ENCODE assay signal across 8 cellular contexts in the genomic region with DNA sequence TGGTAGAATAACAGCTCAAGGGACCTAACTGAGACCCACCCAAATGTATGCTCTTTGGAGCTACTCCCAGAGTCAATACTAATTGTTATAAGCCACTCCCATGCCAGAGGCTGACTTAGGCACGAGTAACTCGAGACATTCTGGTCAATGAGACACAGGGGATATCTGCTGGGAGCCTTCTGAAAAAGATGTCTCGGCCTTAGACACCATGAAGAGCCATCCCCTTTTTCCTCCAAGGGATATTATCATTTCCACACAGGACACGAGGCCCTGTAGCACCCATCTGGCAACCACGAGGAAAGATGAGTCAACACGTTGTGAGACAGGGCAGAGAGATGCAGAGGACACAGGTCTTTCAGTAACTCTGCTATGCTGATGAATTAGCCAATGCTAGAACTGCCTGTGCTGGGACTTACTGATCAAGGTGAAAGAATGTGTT. TPM values are rescaled to one million over a fixed set of nuclear protein-coding genes. Genes with fewer than 3 reads are reported as not detected.
A peak's percentile ranks its signal among the peaks of the same experiment; 100 is the strongest.
DNase-seq lines count a peak whose midpoint lies in the region; ATAC-seq and TF ChIP-seq lines count a peak whose summit lies in the region.

No MANE protein-coding gene starts in this region.

- H3K9ac ChIP-seq in subcutaneous abdominal adipose tissue (ENCODE audit: low read length in 5 of 5), result no peak overlapping the region

- H3K27ac ChIP-seq in subcutaneous abdominal adipose tissue (ENCODE audit: low read depth, low read length), result peak overlapping the region; percentile 47

- no peak overlapping the region for H3K4me3 ChIP-seq in foreskin fibroblast (ENCODE audit: low read depth in 1 of 2, low read length in 2 of 2)
- no peak overlapping the region for H3K4me3 ChIP-seq in subcutaneous abdominal adipose tissue (ENCODE audit: low read depth in 1 of 5, low read length in 5 of 5)

- no peaks in the 10 kb centered on the region for H3K9me3 Mint-ChIP-seq in activated CD4-positive, alpha-beta memory T cell treated with anti-CD3 and anti-CD28 coated beads, Interleukin-2, amount 10 ng/mL, durations not matched to agents 7 days and 5 days

- peaks cover 42% of the 10 kb centered on the region for H3K36me3 Mint-ChIP-seq in activated CD4-positive, alpha-beta memory T cell treated with anti-CD3 and anti-CD28 coated beads, Interleukin-2, amount 10 ng/mL, durations not matched to agents 7 days and 5 days (ENCODE audit: low read depth)

- H3K9me3 ChIP-seq in subcutaneous abdominal adipose tissue (ENCODE audit: control insufficient read depth in 5 of 5, low read length in 5 of 5), result no peaks in the 10 kb centered on the region

- CTCF ChIA-PET in activated CD4-positive, alpha-beta memory T cell treated with anti-CD3 and anti-CD28 coated beads, Interleukin-2, amount 10 ng/mL, durations not matched to agents 7 days and 5 days (lab: Charles Lee), result interaction anchor here (0.7 to 1.7 kb wide), 5 partner anchors 22 to 46 kb away, joined by 3 to 5 read pairs (median 3); a partner anchor contains a TSS

- H3K27ac Mint-ChIP-seq in activated CD4-positive, alpha-beta memory T cell treated with anti-CD3 and anti-CD28 coated beads, Interleukin-2, amount 10 ng/mL, durations not matched to agents 7 days and 5 days, result peak overlapping the region; percentile 71

- no peak for TF ChIP-seq CTCF in foreskin fibroblast (IDR thresholded peaks at IDR 0.05; ENCODE audit: low read depth, low read length)

- peaks cover 68% of the 10 kb centered on the region for H3K4me1 Mint-ChIP-seq in activated CD4-positive, alpha-beta memory T cell treated with anti-CD3 and anti-CD28 coated beads, Interleukin-2, amount 10 ng/mL, durations not matched to agents 7 days and 5 days

- peaks cover 0 to 74% (median 42%) of the 10 kb centered on the region in 5 donors for H3K4me1 ChIP-seq in subcutaneous abdominal adipose tissue (ENCODE audit: control insufficient read depth in 5 of 5, insufficient read depth in 5 of 5, low read length in 5 of 5)

- H3K27me3 ChIP-seq in subcutaneous abdominal adipose tissue (ENCODE audit: control insufficient read depth in 5 of 5, insufficient read depth in 4 of 5, low read length in 5 of 5), result no peaks in the 10 kb centered on the region

- ATAC-seq in HG03520 (IDR thresholded peaks at IDR 0.05; ENCODE audit: unreplicated experiment), result no peak

- peaks cover 0 to 9% (median 2%) of the 10 kb centered on the region in 5 donors for H3K36me3 ChIP-seq in subcutaneous abdominal adipose tissue (ENCODE audit: control insufficient read depth in 5 of 5, insufficient read depth in 5 of 5, low read length in 5 of 5)

- peak; percentile 40 for DNase-seq in activated naive CD4-positive, alpha-beta T cell treated with Interleukin-2 at 50 U/mL for 16 hours
- no peak for DNase-seq in activated naive CD4-positive, alpha-beta T cell (lab: John Stamatoyannopoulos, UW)
- DNase-seq in activated CD4-positive, alpha-beta memory T cell treated with anti-CD3 and anti-CD28 coated beads, Interleukin-2, amount 10 ng/mL, durations not matched to agents 7 days and 5 days, result no peak
- DNase-seq in foreskin fibroblast (peak; percentile 91 to 94), NOMO-1 treated with DMSO at 0.1 percent for 48 hours (lab: John Stamatoyannopoulos, UW; ENCODE audit: unreplicated experiment) (no peak), SK-N-DZ (ENCODE audit: low spot score) (no peak)

- no peak overlapping the region for H3K4me3 Mint-ChIP-seq in activated CD4-positive, alpha-beta memory T cell treated with anti-CD3 and anti-CD28 coated beads, Interleukin-2, amount 10 ng/mL, durations not matched to agents 7 days and 5 days

- no peaks in the 10 kb centered on the region for H3K27me3 Mint-ChIP-seq in activated CD4-positive, alpha-beta memory T cell treated with anti-CD3 and anti-CD28 coated beads, Interleukin-2, amount 10 ng/mL, durations not matched to agents 7 days and 5 days

- POLR2A ChIA-PET in activated CD4-positive, alpha-beta memory T cell treated with anti-CD3 and anti-CD28 coated beads, Interleukin-2, amount 10 ng/mL, durations not matched to agents 7 days and 5 days (lab: Charles Lee), result interaction anchor here (2.5 kb wide), 1 partner anchor 46 kb away, joined by 8 read pairs; no protein-coding TSS in a partner anchor

RNA-seq across cellular contexts. Expression of a gene that starts 30.7 kb away (rescaled TPM):
- total RNA-seq in activated CD4-positive, alpha-beta memory T cell treated with anti-CD3 and anti-CD28 coated beads, Interleukin-2, amount 10 ng/mL, durations not matched to agents 7 days and 5 days, result 10 to 100 TPM; 43.6 to 44.4 TPM
- polyA plus RNA-seq in SK-N-DZ (2014; cell fraction: cytosol; rRNA removed), result not detected in 2 replicates
- not detected in 2 replicates for polyA plus RNA-seq in SK-N-DZ (2014; cell fraction: nucleus; rRNA removed)

Comparison
In these comparisons a context has a peak if more than half of its experiments do, and no peak if none do; other contexts are left out.
1. DNase-seq: peak in activated naive CD4-positive, alpha-beta T cell treated with Interleukin-2 at 50 U/mL for 16 hours (single experiment) and foreskin fibroblast (2 of 2); none in activated naive CD4-positive, alpha-beta T cell (0 of 4), activated CD4-positive, alpha-beta memory T cell treated with anti-CD3 and anti-CD28 coated beads, Interleukin-2, amount 10 ng/mL, durations not matched to agents 7 days and 5 days (single experiment), NOMO-1 treated with DMSO at 0.1 percent for 48 hours (single experiment) and SK-N-DZ (single experiment).